ENCODE assay signal across 1 cellular context in genomic region chrX:119790977-119791436, GRCh38.
TF ChIP-seq lines count a peak whose summit lies in the region.

No MANE protein-coding gene starts in this region.

TF ChIP-seq in endothelial cell of umbilical vein, 7 proteins besides CTCF, POLR2A, EP300 and RAD21:
- TF ChIP-seq GATA2 (IDR thresholded peaks at IDR 0.05; ENCODE audit: insufficient read depth, insufficient read length, low read depth, low read length): no peak
- TF ChIP-seq JUN (IDR thresholded peaks at IDR 0.05; ENCODE audit: borderline replicate concordance, insufficient read depth, insufficient read length, low read depth): no peak
- no peak for TF ChIP-seq FOS (IDR thresholded peaks at IDR 0.05; ENCODE audit: borderline replicate concordance, insufficient read depth, low read length)
- no peak for TF ChIP-seq EZH2 (IDR thresholded peaks at IDR 0.05; ENCODE audit: borderline replicate concordance, low read depth, low read length, severe bottlenecking)
- TF ChIP-seq POLR2AphosphoS5 (IDR thresholded peaks at IDR 0.05; ENCODE audit: insufficient read depth, low read depth, low read length): no peak
- TF ChIP-seq MYC (IDR thresholded peaks at IDR 0.05; ENCODE audit: low read depth, low read length): no peak
- TF ChIP-seq MAX (IDR thresholded peaks at IDR 0.05; ENCODE audit: insufficient read depth, insufficient read length): no peak
